19 cellular contexts compared by ENCODE assay signal in genomic region chr5:106376522-106376921, GRCh38.
A peak's percentile ranks its signal among the peaks of the same experiment; 100 is the strongest.
DNase-seq lines count a peak whose midpoint lies in the region; ATAC-seq and TF ChIP-seq lines count a peak whose summit lies in the region.
"Had no signal": no experiment of that assay in that cellular context is flagged by ENCODE, and none has a peak within 500 bp of the region (broad histone marks: within the 10 kb centered on the region; RNA-seq: fewer than 3 reads in every experiment).

No MANE protein-coding gene starts in this region.

- H3K27ac ChIP-seq in KMS-11 (no peak overlapping the region), left lung (no peak overlapping the region)
- H3K27ac ChIP-seq: right lobe of liver had no signal

- intact Hi-C loops in activated T-helper 2 cell treated with anti-CD3 and anti-CD28 coated beads, Interferon-gamma antibody, Interleukin-2, Interleukin-4, amounts not matched to agents 10 μg/mL and 5 μg/mL and 100 μg/mL, durations not matched to agents 14 hours and 24 hours and 36 hours (cut with micrococcal nuclease) = no loop called here
- intact Hi-C loops in left lung (cut with DNase I) = no loop called here

- H3K79me2 ChIP-seq in KMS-11 (ENCODE audit: insufficient read depth, low read depth) = no peaks in the 10 kb centered on the region

- H3K4me1 ChIP-seq in KMS-11 (ENCODE audit: low read depth, poor library complexity, severe bottlenecking) (peaks cover 12% of the 10 kb centered on the region), left lung (no peaks in the 10 kb centered on the region)
- H3K4me1 ChIP-seq: right lobe of liver had no signal

- no peaks in the 10 kb centered on the region for H3K36me3 ChIP-seq in BJ (ENCODE audit: control insufficient read depth, insufficient read depth, low read length)
- no peaks in the 10 kb centered on the region for H3K36me3 ChIP-seq in KMS-11 (ENCODE audit: insufficient read depth)
- H3K36me3 ChIP-seq in left lung = no peaks in the 10 kb centered on the region
- H3K36me3 ChIP-seq: right lobe of liver had no signal

- POLR2A ChIA-PET in BJ (lab: Charles Lee) = no interaction called here

- no peak overlapping the region for H3K4me3 ChIP-seq in BJ (ENCODE audit: low read depth, low read length)
- H3K4me3 ChIP-seq in KMS-11 (IDR thresholded peaks at IDR 0.05; ENCODE audit: insufficient read depth, low read depth, low read length) = no peak overlapping the region
- no peak overlapping the region for H3K4me3 ChIP-seq in left lung
- H3K4me3 ChIP-seq: right lobe of liver had no signal

- no peak overlapping the region for H3K9ac ChIP-seq in KMS-11

- H2AFZ ChIP-seq in KMS-11 (ENCODE audit: low read depth) = no peak overlapping the region

- no peaks in the 10 kb centered on the region for H3K36me3 Mint-ChIP-seq in activated T-helper 2 cell treated with anti-CD3 and anti-CD28 coated beads, Interferon-gamma antibody, Interleukin-2, Interleukin-4, amounts not matched to agents 10 μg/mL and 5 μg/mL and 100 μg/mL, durations not matched to agents 14 hours and 24 hours and 36 hours (ENCODE audit: low read depth)
- H3K36me3 Mint-ChIP-seq: memory B cell, WTC11 had no signal

- CTCF ChIA-PET in BJ (lab: Yijun Ruan, JAX) = interaction anchor here (0.8 kb wide), 1 partner anchor 9 kb away, joined by 3 read pairs; no protein-coding TSS in a partner anchor

- H3K27ac Mint-ChIP-seq in activated T-helper 2 cell treated with anti-CD3 and anti-CD28 coated beads, Interferon-gamma antibody, Interleukin-2, Interleukin-4, amounts not matched to agents 10 μg/mL and 5 μg/mL and 100 μg/mL, durations not matched to agents 14 hours and 24 hours and 36 hours = no peak overlapping the region
- H3K27ac Mint-ChIP-seq: memory B cell, WTC11 had no signal

- no peaks in the 10 kb centered on the region for H3K4me1 Mint-ChIP-seq in activated T-helper 2 cell treated with anti-CD3 and anti-CD28 coated beads, Interferon-gamma antibody, Interleukin-2, Interleukin-4, amounts not matched to agents 10 μg/mL and 5 μg/mL and 100 μg/mL, durations not matched to agents 14 hours and 24 hours and 36 hours (ENCODE audit: low read depth)
- H3K4me1 Mint-ChIP-seq: memory B cell, neural crest cell had no signal

- H3K9me3 Mint-ChIP-seq in activated T-helper 2 cell treated with anti-CD3 and anti-CD28 coated beads, Interferon-gamma antibody, Interleukin-2, Interleukin-4, amounts not matched to agents 10 μg/mL and 5 μg/mL and 100 μg/mL, durations not matched to agents 14 hours and 24 hours and 36 hours = peaks cover 3% of the 10 kb centered on the region
- H3K9me3 Mint-ChIP-seq: neural crest cell, WTC11 had no signal

- TF ChIP-seq CTCF in BJ (IDR thresholded peaks at IDR 0.05; ENCODE audit: insufficient read depth, low read depth, low read length) (no peak), KMS-11 (conservative IDR thresholded peaks at IDR 0.05; ENCODE audit: low read depth, low read length) (no peak), left lung (IDR thresholded peaks at IDR 0.05) (no peak)

- peaks cover 4% of the 10 kb centered on the region; the same call in 1 of the 2 replicates for H3K27me3 ChIP-seq in BJ (ENCODE audit: control insufficient read depth, insufficient read depth, low read length)
- H3K27me3 ChIP-seq in KMS-11 (ENCODE audit: insufficient read depth, low read depth) = no peaks in the 10 kb centered on the region
- H3K27me3 ChIP-seq in left lung = no peaks in the 10 kb centered on the region
- H3K27me3 ChIP-seq: right lobe of liver had no signal

- no peaks in the 10 kb centered on the region for H3K9me3 ChIP-seq in left lung
- H3K9me3 ChIP-seq: right lobe of liver had no signal

- ATAC-seq in HG02885 (IDR thresholded peaks at IDR 0.05; ENCODE audit: poor library complexity, unreplicated experiment) = no peak
- ATAC-seq in left lung = no peak
- ATAC-seq: right lobe of liver, WTC11 had no signal

- DNase-seq in BJ (ENCODE audit: low read depth) (peak; percentile 42), amniotic epithelial cell (ENCODE audit: low read depth) (peak; percentile 82), glomerular visceral epithelial cell (ENCODE audit: extremely low spot score) (peak; percentile 42), T-helper 2 cell (no peak), left lung (no peak)
- DNase-seq in activated T-helper 2 cell treated with anti-CD3 and anti-CD28 coated beads, Interferon-gamma antibody, Interleukin-2, Interleukin-4, amounts not matched to agents 10 μg/mL and 5 μg/mL and 100 μg/mL, durations not matched to agents 14 hours and 24 hours and 36 hours (ENCODE audit: low spot score) = no peak
- DNase-seq: activated effector memory CD4-positive, alpha-beta T cell treated with anti-CD3 and anti-CD28 coated beads, Interleukin-2, amount 50 U/mL, for 16 hours; aorta; Calu3; dermis blood vessel endothelial cell; NCI-H1694; NCI-H510A treated with DMSO at 0.1 percent for 48 hours; right lobe of liver; stimulated activated CD4-positive, alpha-beta T cell treated with anti-CD3 and anti-CD28 coated beads, Interleukin-4, amount 100 ng/mL, for 1 hour had no signal

- peak overlapping the region; percentile 24; the same call in 1 of the 2 replicates for H3K4me2 ChIP-seq in KMS-11

- no peaks in the 10 kb centered on the region for H3K27me3 Mint-ChIP-seq in activated T-helper 2 cell treated with anti-CD3 and anti-CD28 coated beads, Interferon-gamma antibody, Interleukin-2, Interleukin-4, amounts not matched to agents 10 μg/mL and 5 μg/mL and 100 μg/mL, durations not matched to agents 14 hours and 24 hours and 36 hours (ENCODE audit: low read depth)
- H3K27me3 Mint-ChIP-seq: memory B cell had no signal

- no peaks in the 10 kb centered on the region for H4K20me1 ChIP-seq in KMS-11 (ENCODE audit: insufficient read depth)

- no peak overlapping the region for H3K4me3 Mint-ChIP-seq in activated T-helper 2 cell treated with anti-CD3 and anti-CD28 coated beads, Interferon-gamma antibody, Interleukin-2, Interleukin-4, amounts not matched to agents 10 μg/mL and 5 μg/mL and 100 μg/mL, durations not matched to agents 14 hours and 24 hours and 36 hours (ENCODE audit: low read depth)
- H3K4me3 Mint-ChIP-seq: memory B cell, neural crest cell, WTC11 had no signal

Comparison
In these comparisons a context has a peak if more than half of its experiments do, and no peak if none do; other contexts are left out.
1. DNase-seq: peak in BJ (single experiment), amniotic epithelial cell (single experiment) and glomerular visceral epithelial cell (single experiment); none in T-helper 2 cell (0 of 5), activated T-helper 2 cell treated with anti-CD3 and anti-CD28 coated beads, Interferon-gamma antibody, Interleukin-2, Interleukin-4, amounts not matched to agents 10 μg/mL and 5 μg/mL and 100 μg/mL, durations not matched to agents 14 hours and 24 hours and 36 hours (single experiment) and left lung (0 of 2).